ENCODE assay signal across 1 cellular context in the genomic region with DNA sequence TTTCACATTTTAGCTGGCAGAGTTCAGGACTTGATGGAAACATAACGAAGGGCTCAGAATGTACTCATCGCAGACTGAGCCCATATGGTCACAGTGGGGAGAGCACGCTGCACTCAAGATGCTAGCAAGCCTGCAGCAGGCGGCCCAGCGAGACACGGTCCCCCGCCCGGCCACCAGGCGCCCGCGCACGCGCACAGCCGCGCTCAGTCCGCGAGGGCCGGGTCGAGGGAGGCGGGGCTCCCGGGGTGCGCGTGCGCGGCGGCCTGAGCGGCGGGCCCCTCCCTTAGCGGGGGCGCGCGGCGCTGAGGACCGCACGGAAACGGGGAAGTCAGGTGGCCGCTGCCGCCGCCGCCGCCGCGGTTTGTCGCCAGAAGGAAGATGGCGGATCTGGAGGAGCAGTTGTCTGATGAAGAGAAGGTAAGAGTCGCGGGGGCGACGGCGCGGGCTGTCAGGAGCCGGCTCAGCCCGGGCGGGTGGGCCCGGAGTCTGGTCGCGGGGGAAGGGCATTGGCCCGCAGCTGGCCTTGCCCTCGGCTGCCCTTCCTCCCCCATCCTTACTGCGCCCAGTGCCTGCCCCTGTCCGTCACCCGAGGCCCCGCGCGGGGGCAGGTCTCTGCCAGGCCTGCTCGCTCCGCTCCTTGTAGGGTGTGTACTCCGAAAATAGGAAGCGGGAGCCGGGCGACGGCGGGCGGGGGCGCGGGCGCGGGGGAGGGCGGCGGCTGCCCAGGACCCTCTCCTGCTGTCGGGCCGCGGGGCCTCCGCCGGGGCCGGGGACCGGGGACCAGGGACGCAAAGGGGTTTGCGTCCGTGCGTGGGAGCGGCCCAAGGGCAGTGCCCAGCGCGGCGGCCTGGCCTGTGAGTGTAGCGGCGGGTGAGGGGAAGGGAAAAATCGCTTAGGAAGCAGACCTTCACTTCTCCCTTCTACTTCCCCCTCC.
A peak's percentile ranks its signal among the peaks of the same experiment; 100 is the strongest.
TF ChIP-seq lines count a peak whose summit lies in the region.

Gene CAPZA2, plus strand, starts transcription at position 354 of the 934 bp plus-strand sequence. Its CDS starts 25 bp downstream, at position 379.

TF ChIP-seq in K562, 482 proteins besides CTCF, POLR2A, EP300 and RAD21 (continued from another document and continues in another):
- no peak for TF ChIP-seq ZNF146 (CRISPR knock-in tag; IDR thresholded peaks at IDR 0.05; ENCODE audit: unreplicated experiment)
- peak; percentile 17; the same call in 1 of the 2 replicates for TF ChIP-seq JUN (IDR thresholded peaks at IDR 0.05; ENCODE audit: borderline replicate concordance, low read depth, low read length)
- TF ChIP-seq JUN (CRISPR knock-in tag; IDR thresholded peaks at IDR 0.05; ENCODE audit: borderline replicate concordance): no peak
- TF ChIP-seq, protein P1, sequence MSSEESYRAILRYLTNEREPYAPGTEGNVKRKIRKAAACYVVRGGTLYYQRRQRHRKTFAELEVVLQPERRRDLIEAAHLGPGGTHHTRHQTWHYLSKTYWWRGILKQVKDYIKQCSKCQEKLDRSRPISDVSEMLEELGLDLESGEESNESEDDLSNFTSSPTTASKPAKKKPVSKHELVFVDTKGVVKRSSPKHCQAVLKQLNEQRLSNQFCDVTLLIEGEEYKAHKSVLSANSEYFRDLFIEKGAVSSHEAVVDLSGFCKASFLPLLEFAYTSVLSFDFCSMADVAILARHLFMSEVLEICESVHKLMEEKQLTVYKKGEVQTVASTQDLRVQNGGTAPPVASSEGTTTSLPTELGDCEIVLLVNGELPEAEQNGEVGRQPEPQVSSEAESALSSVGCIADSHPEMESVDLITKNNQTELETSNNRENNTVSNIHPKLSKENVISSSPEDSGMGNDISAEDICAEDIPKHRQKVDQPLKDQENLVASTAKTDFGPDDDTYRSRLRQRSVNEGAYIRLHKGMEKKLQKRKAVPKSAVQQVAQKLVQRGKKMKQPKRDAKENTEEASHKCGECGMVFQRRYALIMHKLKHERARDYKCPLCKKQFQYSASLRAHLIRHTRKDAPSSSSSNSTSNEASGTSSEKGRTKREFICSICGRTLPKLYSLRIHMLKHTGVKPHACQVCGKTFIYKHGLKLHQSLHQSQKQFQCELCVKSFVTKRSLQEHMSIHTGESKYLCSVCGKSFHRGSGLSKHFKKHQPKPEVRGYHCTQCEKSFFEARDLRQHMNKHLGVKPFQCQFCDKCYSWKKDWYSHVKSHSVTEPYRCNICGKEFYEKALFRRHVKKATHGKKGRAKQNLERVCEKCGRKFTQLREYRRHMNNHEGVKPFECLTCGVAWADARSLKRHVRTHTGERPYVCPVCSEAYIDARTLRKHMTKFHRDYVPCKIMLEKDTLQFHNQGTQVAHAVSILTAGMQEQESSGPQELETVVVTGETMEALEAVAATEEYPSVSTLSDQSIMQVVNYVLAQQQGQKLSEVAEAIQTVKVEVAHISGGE (CRISPR knock-in tag; IDR thresholded peaks at IDR 0.05): peak in 1 of 3 experiments; percentile 78; a peak in 2 of 6 replicates
- no peak for TF ChIP-seq ID3 (CRISPR knock-in tag; IDR thresholded peaks at IDR 0.05)
- peak; percentile 62 for TF ChIP-seq ID3 (tag; IDR thresholded peaks at IDR 0.05)
- no peak for TF ChIP-seq ZNF23 (CRISPR knock-in tag; IDR thresholded peaks at IDR 0.05)
- TF ChIP-seq RBFOX2 (IDR thresholded peaks at IDR 0.05; ENCODE audit: low read depth, low read length): peak; percentile 96
- TF ChIP-seq MCM5 (IDR thresholded peaks at IDR 0.05; ENCODE audit: low read depth): no peak
- TF ChIP-seq CAMTA2 (CRISPR knock-in tag; conservative IDR thresholded peaks at IDR 0.05): 0 out of 2 replicates have a peak, but pooled peaks have one; percentile 75
- peak; percentile 71 for TF ChIP-seq GABPA (tag; conservative IDR thresholded peaks at IDR 0.05; ENCODE audit: low read depth)
- TF ChIP-seq, protein P2, sequence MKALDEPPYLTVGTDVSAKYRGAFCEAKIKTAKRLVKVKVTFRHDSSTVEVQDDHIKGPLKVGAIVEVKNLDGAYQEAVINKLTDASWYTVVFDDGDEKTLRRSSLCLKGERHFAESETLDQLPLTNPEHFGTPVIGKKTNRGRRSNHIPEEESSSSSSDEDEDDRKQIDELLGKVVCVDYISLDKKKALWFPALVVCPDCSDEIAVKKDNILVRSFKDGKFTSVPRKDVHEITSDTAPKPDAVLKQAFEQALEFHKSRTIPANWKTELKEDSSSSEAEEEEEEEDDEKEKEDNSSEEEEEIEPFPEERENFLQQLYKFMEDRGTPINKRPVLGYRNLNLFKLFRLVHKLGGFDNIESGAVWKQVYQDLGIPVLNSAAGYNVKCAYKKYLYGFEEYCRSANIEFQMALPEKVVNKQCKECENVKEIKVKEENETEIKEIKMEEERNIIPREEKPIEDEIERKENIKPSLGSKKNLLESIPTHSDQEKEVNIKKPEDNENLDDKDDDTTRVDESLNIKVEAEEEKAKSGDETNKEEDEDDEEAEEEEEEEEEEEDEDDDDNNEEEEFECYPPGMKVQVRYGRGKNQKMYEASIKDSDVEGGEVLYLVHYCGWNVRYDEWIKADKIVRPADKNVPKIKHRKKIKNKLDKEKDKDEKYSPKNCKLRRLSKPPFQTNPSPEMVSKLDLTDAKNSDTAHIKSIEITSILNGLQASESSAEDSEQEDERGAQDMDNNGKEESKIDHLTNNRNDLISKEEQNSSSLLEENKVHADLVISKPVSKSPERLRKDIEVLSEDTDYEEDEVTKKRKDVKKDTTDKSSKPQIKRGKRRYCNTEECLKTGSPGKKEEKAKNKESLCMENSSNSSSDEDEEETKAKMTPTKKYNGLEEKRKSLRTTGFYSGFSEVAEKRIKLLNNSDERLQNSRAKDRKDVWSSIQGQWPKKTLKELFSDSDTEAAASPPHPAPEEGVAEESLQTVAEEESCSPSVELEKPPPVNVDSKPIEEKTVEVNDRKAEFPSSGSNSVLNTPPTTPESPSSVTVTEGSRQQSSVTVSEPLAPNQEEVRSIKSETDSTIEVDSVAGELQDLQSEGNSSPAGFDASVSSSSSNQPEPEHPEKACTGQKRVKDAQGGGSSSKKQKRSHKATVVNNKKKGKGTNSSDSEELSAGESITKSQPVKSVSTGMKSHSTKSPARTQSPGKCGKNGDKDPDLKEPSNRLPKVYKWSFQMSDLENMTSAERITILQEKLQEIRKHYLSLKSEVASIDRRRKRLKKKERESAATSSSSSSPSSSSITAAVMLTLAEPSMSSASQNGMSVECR (CRISPR knock-in tag; IDR thresholded peaks at IDR 0.05): peak; percentile 36; the same call in 1 of the 2 replicates
- TF ChIP-seq ZNF512 (tag; IDR thresholded peaks at IDR 0.05): peak; percentile 46
- TF ChIP-seq ZNF764 (CRISPR knock-in tag; IDR thresholded peaks at IDR 0.05; ENCODE audit: low read depth): no peak
- no peak for TF ChIP-seq PTRF (tag; IDR thresholded peaks at IDR 0.05)
- peak in 1 of 2 experiments; percentile 57; a peak in 1 of 4 replicates for TF ChIP-seq ZMIZ1 (IDR thresholded peaks at IDR 0.05; ENCODE audit: low read depth in 2 of 2, low read length in 2 of 2)
- TF ChIP-seq, protein P3, sequence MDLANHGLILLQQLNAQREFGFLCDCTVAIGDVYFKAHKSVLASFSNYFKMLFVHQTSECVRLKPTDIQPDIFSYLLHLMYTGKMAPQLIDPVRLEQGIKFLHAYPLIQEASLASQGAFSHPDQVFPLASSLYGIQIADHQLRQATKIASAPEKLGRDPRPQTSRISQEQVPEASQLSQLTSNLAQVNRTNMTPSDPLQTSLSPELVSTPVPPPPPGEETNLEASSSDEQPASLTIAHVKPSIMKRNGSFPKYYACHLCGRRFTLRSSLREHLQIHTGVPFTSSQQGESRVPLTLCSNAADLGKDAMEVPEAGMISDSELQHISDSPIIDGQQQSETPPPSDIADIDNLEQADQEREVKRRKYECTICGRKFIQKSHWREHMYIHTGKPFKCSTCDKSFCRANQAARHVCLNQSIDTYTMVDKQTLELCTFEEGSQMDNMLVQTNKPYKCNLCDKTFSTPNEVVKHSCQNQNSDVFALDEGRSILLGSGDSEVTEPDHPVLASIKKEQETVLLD (IDR thresholded peaks at IDR 0.05): peak; percentile 70; the same call in 1 of the 2 replicates
- peak; percentile 56; the same call in 1 of the 2 replicates for TF ChIP-seq REST (CRISPR knock-in tag; IDR thresholded peaks at IDR 0.05; ENCODE audit: low read depth)
- no peak for TF ChIP-seq ZHX1 (conservative IDR thresholded peaks at IDR 0.05; ENCODE audit: low read length)
- peak; percentile 73; the same call in 1 of the 2 replicates for TF ChIP-seq SIN3B (IDR thresholded peaks at IDR 0.05; ENCODE audit: low read depth)
- peak; percentile 97 for TF ChIP-seq CTBP1 (IDR thresholded peaks at IDR 0.05; ENCODE audit: borderline replicate concordance)
- peak; percentile 12 for TF ChIP-seq TCF3 (CRISPR knock-in tag; IDR thresholded peaks at IDR 0.05)
- TF ChIP-seq HNRNPLL (IDR thresholded peaks at IDR 0.05; ENCODE audit: low read depth, low read length, poor library complexity, severe bottlenecking): no peak
